ENCODE assay signal across 2 cellular contexts in genomic region chr2:113010088-113010487, GRCh38.
TF ChIP-seq lines count a peak whose summit lies in the region.

No MANE protein-coding gene starts in this region.

TF ChIP-seq in SK-N-SH, 30 proteins besides CTCF, POLR2A, EP300 and RAD21 (continued from another document):
- TF ChIP-seq REST (IDR thresholded peaks at IDR 0.05; ENCODE audit: low read depth, low read length), result no peak
- TF ChIP-seq ELF1 (IDR thresholded peaks at IDR 0.05), result no peak
- TF ChIP-seq NRF1 (IDR thresholded peaks at IDR 0.05; ENCODE audit: low read depth, low read length), result no peak
- no peak for TF ChIP-seq YY1 (IDR thresholded peaks at IDR 0.05; ENCODE audit: low read depth)
- no peak for TF ChIP-seq TEAD4 (IDR thresholded peaks at IDR 0.05; ENCODE audit: borderline replicate concordance, insufficient read depth)
- no peak for TF ChIP-seq USF2 (IDR thresholded peaks at IDR 0.05; ENCODE audit: borderline replicate concordance, low read depth, low read length)
- no peak for TF ChIP-seq IRF3 (IDR thresholded peaks at IDR 0.05; ENCODE audit: low read depth, low read length)
- no peak for TF ChIP-seq FOSL2 (IDR thresholded peaks at IDR 0.05; ENCODE audit: borderline replicate concordance, low read depth)
- TF ChIP-seq JUND (IDR thresholded peaks at IDR 0.05), result no peak
- no peak for TF ChIP-seq SIN3A (IDR thresholded peaks at IDR 0.05; ENCODE audit: borderline replicate concordance, low read depth, low read length)
- TF ChIP-seq USF1 (IDR thresholded peaks at IDR 0.05; ENCODE audit: borderline replicate concordance, low read depth), result no peak
- no peak for TF ChIP-seq RXRA (IDR thresholded peaks at IDR 0.05; ENCODE audit: borderline replicate concordance, low read depth)
- TF ChIP-seq TCF12 (IDR thresholded peaks at IDR 0.05), result no peak
- TF ChIP-seq PBX3 (IDR thresholded peaks at IDR 0.05), result no peak
- no peak for TF ChIP-seq RFX5 (IDR thresholded peaks at IDR 0.05; ENCODE audit: low read length)
- TF ChIP-seq POLR2AphosphoS5 (IDR thresholded peaks at IDR 0.05; ENCODE audit: low read depth, low read length), result no peak
- TF ChIP-seq MEF2A (IDR thresholded peaks at IDR 0.05; ENCODE audit: borderline replicate concordance, low read depth), result no peak
TF ChIP-seq in SK-N-SH: peak in this region for 0.

TF ChIP-seq in SK-N-SH treated with all-trans-retinoic acid at 6 μM for 48 hours, 23 proteins besides CTCF, POLR2A, EP300 and RAD21 (continued from another document):
- TF ChIP-seq POU6F1 (CRISPR knock-in tag; IDR thresholded peaks at IDR 0.05; ENCODE audit: borderline replicate concordance, low read depth) (no peak), CSDC2 (CRISPR knock-in tag; IDR thresholded peaks at IDR 0.05) (no peak), CSRNP3 (CRISPR knock-in tag; IDR thresholded peaks at IDR 0.05) (no peak)
